20 cellular contexts compared by ENCODE assay signal in genomic region chr9:61665829-61666228, GRCh38.
A peak's percentile ranks its signal among the peaks of the same experiment; 100 is the strongest.
DNase-seq lines count a peak whose midpoint lies in the region; ATAC-seq and TF ChIP-seq lines count a peak whose summit lies in the region.
"Had no signal": no experiment of that assay in that cellular context is flagged by ENCODE, and none has a peak within 500 bp of the region (broad histone marks: within the 10 kb centered on the region; RNA-seq: fewer than 3 reads in every experiment).

No MANE protein-coding gene starts in this region.

- H4K8ac ChIP-seq in H9 (replicated peaks; ENCODE audit: insufficient read length, low read depth, low read length): no peak overlapping the region

- H3K9me3 ChIP-seq in H9 (ENCODE audit: control insufficient read depth, low read depth, low read length): peaks cover 58% of the 10 kb centered on the region
- H3K9me3 ChIP-seq in upper lobe of right lung: no peaks in the 10 kb centered on the region
- H3K9me3 ChIP-seq: A549 had no signal

- H3K4me2 ChIP-seq in H9 (ENCODE audit: insufficient read depth, insufficient read length, low read length): no peak overlapping the region
- H3K4me2 ChIP-seq: A549, GM23338 had no signal

- no peak overlapping the region for H3K4me3 Mint-ChIP-seq in activated CD4-positive, alpha-beta memory T cell treated with anti-CD3 and anti-CD28 coated beads for 36 hours
- H3K4me3 Mint-ChIP-seq in activated CD4-positive, alpha-beta memory T cell treated with anti-CD3 and anti-CD28 coated beads, Interleukin-2, amount 10 ng/mL, durations not matched to agents 7 days and 5 days: no peak overlapping the region
- no peak overlapping the region for H3K4me3 Mint-ChIP-seq in H9
- no peak overlapping the region for H3K4me3 Mint-ChIP-seq in stimulated activated memory B cell treated with anti-CD40 and anti-IgM and Interleukin-4, amounts not matched to agents 10 μg/mL and 1 μg/mL and 100 μg/mL, for 72 hours
- no peak overlapping the region for H3K4me3 Mint-ChIP-seq in activated CD8-positive, alpha-beta T cell treated with anti-CD3 and anti-CD28 coated beads for 36 hours
- H3K4me3 Mint-ChIP-seq: CD4-positive, alpha-beta T cell; GM23338; HFFc6 had no signal

- H3K36me3 Mint-ChIP-seq in activated CD4-positive, alpha-beta memory T cell treated with anti-CD3 and anti-CD28 coated beads for 36 hours: peaks cover 4% of the 10 kb centered on the region
- peaks cover 7% of the 10 kb centered on the region for H3K36me3 Mint-ChIP-seq in activated CD4-positive, alpha-beta memory T cell treated with anti-CD3 and anti-CD28 coated beads, Interleukin-2, amount 10 ng/mL, durations not matched to agents 7 days and 5 days (ENCODE audit: low read depth)
- H3K36me3 Mint-ChIP-seq in H9 (ENCODE audit: insufficient read depth in 1 of 3, low read depth in 3 of 3): peaks cover 18 to 29% (median 21%) of the 10 kb centered on the region in 3 experiments
- no peaks in the 10 kb centered on the region for H3K36me3 Mint-ChIP-seq in stimulated activated memory B cell treated with anti-CD40 and anti-IgM and Interleukin-4, amounts not matched to agents 10 μg/mL and 1 μg/mL and 100 μg/mL, for 72 hours
- H3K36me3 Mint-ChIP-seq in activated CD8-positive, alpha-beta T cell treated with anti-CD3 and anti-CD28 coated beads for 36 hours (ENCODE audit: low read depth): no peaks in the 10 kb centered on the region

- H3K18ac ChIP-seq in H9 (ENCODE audit: insufficient read length, low read depth, low read length): no peak overlapping the region

- H3K4me1 ChIP-seq in H9 (ENCODE audit: insufficient read depth, low read length) (no peaks in the 10 kb centered on the region), upper lobe of right lung (no peaks in the 10 kb centered on the region)
- H3K4me1 ChIP-seq: A549 had no signal

- H2AFZ ChIP-seq in H9 (ENCODE audit: low read length): no peak overlapping the region
- H2AFZ ChIP-seq: GM23338 had no signal

- no peak overlapping the region for H3K56ac ChIP-seq in H9 (ENCODE audit: insufficient read length, low read depth, low read length)

- H3K36me3 ChIP-seq in upper lobe of right lung: no peaks in the 10 kb centered on the region

- H3K23me2 ChIP-seq in H9 (ENCODE audit: insufficient read length, low read depth, low read length, poor library complexity, severe bottlenecking): no peaks in the 10 kb centered on the region

- no peak overlapping the region for H3K9ac ChIP-seq in H9 (ENCODE audit: extremely low read depth, insufficient read length, low read length)

- ATAC-seq in upper lobe of right lung (no peak), GM21381 (IDR thresholded peaks at IDR 0.05; ENCODE audit: unreplicated experiment) (no peak)
- ATAC-seq in stimulated activated memory B cell treated with anti-CD40 and anti-IgM and Interleukin-4, amounts not matched to agents 10 μg/mL and 1 μg/mL and 100 μg/mL, for 72 hours: no peak
- no peak for ATAC-seq in activated CD8-positive, alpha-beta T cell treated with anti-CD3 and anti-CD28 coated beads for 36 hours
- ATAC-seq: A549, GM12878, GM23338, HCT116 had no signal

- no peak overlapping the region for H2BK15ac ChIP-seq in H9 (ENCODE audit: low read depth, low read length)

- H2AK5ac ChIP-seq in H9 (ENCODE audit: insufficient read length, low read length): no peak overlapping the region

- TF ChIP-seq CTCF in H9 (conservative IDR thresholded peaks at IDR 0.05) (no peak), upper lobe of right lung (IDR thresholded peaks at IDR 0.05) (no peak)
- TF ChIP-seq CTCF in activated CD8-positive, alpha-beta T cell treated with anti-CD3 and anti-CD28 coated beads for 36 hours (IDR thresholded peaks at IDR 0.05): no peak

- no peak overlapping the region for H4K5ac ChIP-seq in H9 (ENCODE audit: insufficient read length, low read depth, low read length)

- no peak overlapping the region for H2BK120ac ChIP-seq in H9 (ENCODE audit: low read depth, low read length, poor library complexity, severe bottlenecking)

- no CpG with 5 or more reads among the region's 12 CpGs for WGBS in H9 (ENCODE audit: extremely low coverage, insufficient read length, low lambda C conversion rate)

- no peaks in the 10 kb centered on the region for H3K79me2 ChIP-seq in H9 (ENCODE audit: insufficient read depth, low read length)

- H4K20me1 ChIP-seq in H9 (ENCODE audit: control insufficient read depth, insufficient read depth, insufficient read length): no peaks in the 10 kb centered on the region

- intact Hi-C loops in activated CD4-positive, alpha-beta memory T cell treated with anti-CD3 and anti-CD28 coated beads for 36 hours (cut with micrococcal nuclease): no loop called here
- intact Hi-C loops in upper lobe of right lung (cut with DNase I): no loop called here
- intact Hi-C loops in activated CD8-positive, alpha-beta T cell treated with anti-CD3 and anti-CD28 coated beads for 36 hours (cut with micrococcal nuclease): no loop called here

- no peaks in the 10 kb centered on the region for H3K27me3 ChIP-seq in H9 (ENCODE audit: insufficient read depth, low read length)
- H3K27me3 ChIP-seq in upper lobe of right lung: no peaks in the 10 kb centered on the region

- no peaks in the 10 kb centered on the region for H3K79me1 ChIP-seq in H9 (ENCODE audit: insufficient read depth, low read depth, low read length, poor library complexity, severe bottlenecking)

- H2BK5ac ChIP-seq in H9 (ENCODE audit: insufficient read length, low read length): no peak overlapping the region

- H3T11ph ChIP-seq in H9 (ENCODE audit: low read length): no peak overlapping the region

- no peak overlapping the region for H3K4ac ChIP-seq in H9 (ENCODE audit: low read depth, low read length)

- no peak overlapping the region for H4K91ac ChIP-seq in H9 (ENCODE audit: insufficient read length, low read depth, low read length)

- H2BK12ac ChIP-seq in H9 (ENCODE audit: insufficient read length, low read depth, low read length): no peak overlapping the region

- peaks cover 31% of the 10 kb centered on the region for H3K9me3 Mint-ChIP-seq in activated CD4-positive, alpha-beta memory T cell treated with anti-CD3 and anti-CD28 coated beads for 36 hours
- peaks cover 32% of the 10 kb centered on the region for H3K9me3 Mint-ChIP-seq in activated CD4-positive, alpha-beta memory T cell treated with anti-CD3 and anti-CD28 coated beads, Interleukin-2, amount 10 ng/mL, durations not matched to agents 7 days and 5 days
- H3K9me3 Mint-ChIP-seq in H9: peaks cover 60 to 61% of the 10 kb centered on the region in 2 experiments
- peaks cover 10% of the 10 kb centered on the region for H3K9me3 Mint-ChIP-seq in stimulated activated memory B cell treated with anti-CD40 and anti-IgM and Interleukin-4, amounts not matched to agents 10 μg/mL and 1 μg/mL and 100 μg/mL, for 72 hours
- peaks cover 15% of the 10 kb centered on the region for H3K9me3 Mint-ChIP-seq in activated CD8-positive, alpha-beta T cell treated with anti-CD3 and anti-CD28 coated beads for 36 hours

- no peak overlapping the region for H3K23ac ChIP-seq in H9 (ENCODE audit: insufficient read length, low read depth, low read length)

- H3K27ac Mint-ChIP-seq in activated CD4-positive, alpha-beta memory T cell treated with anti-CD3 and anti-CD28 coated beads for 36 hours: no peak overlapping the region
- no peak overlapping the region for H3K27ac Mint-ChIP-seq in activated CD4-positive, alpha-beta memory T cell treated with anti-CD3 and anti-CD28 coated beads, Interleukin-2, amount 10 ng/mL, durations not matched to agents 7 days and 5 days
- H3K27ac Mint-ChIP-seq in H9: no peak overlapping the region
- H3K27ac Mint-ChIP-seq in stimulated activated memory B cell treated with anti-CD40 and anti-IgM and Interleukin-4, amounts not matched to agents 10 μg/mL and 1 μg/mL and 100 μg/mL, for 72 hours: no peak overlapping the region
- no peak overlapping the region for H3K27ac Mint-ChIP-seq in activated CD8-positive, alpha-beta T cell treated with anti-CD3 and anti-CD28 coated beads for 36 hours
- H3K27ac Mint-ChIP-seq: CD4-positive, alpha-beta T cell; GM23338; HFFc6 had no signal

- no peak overlapping the region for H3K14ac ChIP-seq in H9 (ENCODE audit: insufficient read depth, low read length)

- no peaks in the 10 kb centered on the region for H3K27me3 Mint-ChIP-seq in activated CD4-positive, alpha-beta memory T cell treated with anti-CD3 and anti-CD28 coated beads for 36 hours
- no peaks in the 10 kb centered on the region for H3K27me3 Mint-ChIP-seq in activated CD4-positive, alpha-beta memory T cell treated with anti-CD3 and anti-CD28 coated beads, Interleukin-2, amount 10 ng/mL, durations not matched to agents 7 days and 5 days
- H3K27me3 Mint-ChIP-seq in H9 (ENCODE audit: low read depth): peaks cover 4% of the 10 kb centered on the region
- H3K27me3 Mint-ChIP-seq in stimulated activated memory B cell treated with anti-CD40 and anti-IgM and Interleukin-4, amounts not matched to agents 10 μg/mL and 1 μg/mL and 100 μg/mL, for 72 hours: no peaks in the 10 kb centered on the region
- H3K27me3 Mint-ChIP-seq in activated CD8-positive, alpha-beta T cell treated with anti-CD3 and anti-CD28 coated beads for 36 hours: no peaks in the 10 kb centered on the region
- H3K27me3 Mint-ChIP-seq: CD4-positive, alpha-beta T cell had no signal

- POLR2A ChIA-PET in activated CD4-positive, alpha-beta memory T cell treated with anti-CD3 and anti-CD28 coated beads for 36 hours (lab: Charles Lee): no interaction called here
- POLR2A ChIA-PET in activated CD4-positive, alpha-beta memory T cell treated with anti-CD3 and anti-CD28 coated beads, Interleukin-2, amount 10 ng/mL, durations not matched to agents 7 days and 5 days (lab: Charles Lee): no interaction called here
- POLR2A ChIA-PET in activated CD8-positive, alpha-beta T cell treated with anti-CD3 and anti-CD28 coated beads for 36 hours (lab: Charles Lee): no interaction called here

- no peaks in the 10 kb centered on the region for H3K4me1 Mint-ChIP-seq in activated CD4-positive, alpha-beta memory T cell treated with anti-CD3 and anti-CD28 coated beads for 36 hours (ENCODE audit: low read depth)
- no peaks in the 10 kb centered on the region for H3K4me1 Mint-ChIP-seq in activated CD4-positive, alpha-beta memory T cell treated with anti-CD3 and anti-CD28 coated beads, Interleukin-2, amount 10 ng/mL, durations not matched to agents 7 days and 5 days
- H3K4me1 Mint-ChIP-seq in H9: no peaks in the 10 kb centered on the region
- no peaks in the 10 kb centered on the region for H3K4me1 Mint-ChIP-seq in stimulated activated memory B cell treated with anti-CD40 and anti-IgM and Interleukin-4, amounts not matched to agents 10 μg/mL and 1 μg/mL and 100 μg/mL, for 72 hours
- no peaks in the 10 kb centered on the region for H3K4me1 Mint-ChIP-seq in activated CD8-positive, alpha-beta T cell treated with anti-CD3 and anti-CD28 coated beads for 36 hours (ENCODE audit: low read depth)
- H3K4me1 Mint-ChIP-seq: GM23338 had no signal

- DNase-seq in activated CD4-positive, alpha-beta memory T cell treated with anti-CD3 and anti-CD28 coated beads for 36 hours: peak; percentile 3
- no peak for DNase-seq in activated CD4-positive, alpha-beta memory T cell treated with anti-CD3 and anti-CD28 coated beads, Interleukin-2, amount 10 ng/mL, durations not matched to agents 7 days and 5 days
- DNase-seq in H9 (peak; percentile 9), islet precursor cell (peak; percentile 10), upper lobe of right lung (peak; percentile 20)
- no peak for DNase-seq in activated CD8-positive, alpha-beta T cell treated with anti-CD3 and anti-CD28 coated beads for 36 hours
- DNase-seq: AML-193; CD4-positive, alpha-beta T cell; DMS79 treated with DMSO at 0.1 percent for 48 hours; EL; HFFc6 had no signal

- no peak overlapping the region for H2BK20ac ChIP-seq in H9 (ENCODE audit: low read depth, low read length, poor library complexity, severe bottlenecking)

- no peak overlapping the region for H3K4me3 ChIP-seq in upper lobe of right lung
- H3K4me3 ChIP-seq: A549, GM12878, GM23338 had no signal

- CTCF ChIA-PET in activated CD4-positive, alpha-beta memory T cell treated with anti-CD3 and anti-CD28 coated beads for 36 hours (lab: Charles Lee): no interaction called here
- CTCF ChIA-PET in activated CD4-positive, alpha-beta memory T cell treated with anti-CD3 and anti-CD28 coated beads, Interleukin-2, amount 10 ng/mL, durations not matched to agents 7 days and 5 days (lab: Charles Lee): no interaction called here
- CTCF ChIA-PET in activated CD8-positive, alpha-beta T cell treated with anti-CD3 and anti-CD28 coated beads for 36 hours (lab: Charles Lee): no interaction called here

- H3K27ac ChIP-seq in H9 (ENCODE audit: insufficient read length, low read depth, low read length): no peak overlapping the region
- H3K27ac ChIP-seq in upper lobe of right lung: no peak overlapping the region
- H3K27ac ChIP-seq: 22Rv1, A549, C4-2B, HL-60 had no signal

Comparison
In these comparisons a context has a peak if more than half of its experiments do, and no peak if none do; other contexts are left out.
1. DNase-seq: peak in activated CD4-positive, alpha-beta memory T cell treated with anti-CD3 and anti-CD28 coated beads for 36 hours (single experiment), H9 (single experiment), islet precursor cell (single experiment) and upper lobe of right lung (single experiment); none in activated CD4-positive, alpha-beta memory T cell treated with anti-CD3 and anti-CD28 coated beads, Interleukin-2, amount 10 ng/mL, durations not matched to agents 7 days and 5 days (single experiment) and activated CD8-positive, alpha-beta T cell treated with anti-CD3 and anti-CD28 coated beads for 36 hours (single experiment).